18 cellular contexts compared by ENCODE assay signal in genomic region chr1:6686294-6686693, GRCh38. TPM values are rescaled to one million over a fixed set of nuclear protein-coding genes. Genes with fewer than 3 reads are reported as not detected.
DNase-seq lines count a peak whose midpoint lies in the region; ATAC-seq and TF ChIP-seq lines count a peak whose summit lies in the region.
"Had no signal": no experiment of that assay in that cellular context is flagged by ENCODE, and none has a peak within 500 bp of the region (broad histone marks: within the 10 kb centered on the region; RNA-seq: fewer than 3 reads in every experiment).

No MANE protein-coding gene starts in this region.

- H3K9me3 ChIP-seq in SK-N-SH = no peaks in the 10 kb centered on the region

- CTCF ChIA-PET in SK-N-SH (lab: Yijun Ruan, JAX) = interaction anchor here (1.1 to 2.5 kb wide), 4 partner anchors 8 to 26 kb away, joined by 3 to 20 read pairs (median 4); partner anchors contain the start of gene DNAJC11

- peak overlapping the region; percentile 25; the same call in 1 of the 2 replicates for H2AFZ ChIP-seq in SK-N-SH (ENCODE audit: low read depth)

- ATAC-seq in HG02763 (IDR thresholded peaks at IDR 0.05; ENCODE audit: unreplicated experiment) = no peak
- ATAC-seq: activated CD4-positive, CD25-positive, alpha-beta regulatory T cell treated with anti-CD3 and anti-CD28 coated beads, Interleukin-2, amount 50 U/mL, for 24 hours; activated T-helper 17 cell treated with anti-CD3 and anti-CD28 coated beads, Interleukin-2, amount 50 U/mL, for 72 hours; GM12878; stimulated activated naive CD8-positive, alpha-beta T cell treated with anti-CD3 and anti-CD28 coated beads, Interleukin-15, amount 100 ng/mL, for 72 hours had no signal

- peaks cover 26% of the 10 kb centered on the region for H3F3A ChIP-seq in SK-N-SH (replicated peaks; ENCODE audit: insufficient read depth)

- peak overlapping the region in 1 of 2 experiments; percentile 39; a peak in 1 of 4 replicates for H3K4me3 ChIP-seq in SK-N-SH (ENCODE audit: low read depth in 2 of 2, low read length in 1 of 2)
- H3K4me3 ChIP-seq: GM12878 had no signal

- peaks cover 2 to 9% of the 10 kb centered on the region in 2 experiments; a peak in 2 of 4 replicates for H3K4me1 ChIP-seq in SK-N-SH (ENCODE audit: control insufficient read depth in 1 of 2, insufficient read depth in 2 of 2, low read depth in 1 of 2, low read length in 1 of 2)

- TF ChIP-seq EP300 in SK-N-SH (IDR thresholded peaks at IDR 0.05; ENCODE audit: borderline replicate concordance in 1 of 2, low read depth in 1 of 2, low read length in 1 of 2) = no peak

- no peak for TF ChIP-seq RAD21 in SK-N-SH (IDR thresholded peaks at IDR 0.05; ENCODE audit: low read length)

- H4K20me1 ChIP-seq in SK-N-SH (ENCODE audit: insufficient read depth) = no peaks in the 10 kb centered on the region

- no peak for TF ChIP-seq CTCF in SK-N-SH (IDR thresholded peaks at IDR 0.05)

- H3K79me2 ChIP-seq in SK-N-SH (ENCODE audit: insufficient read depth) = peaks cover 85% of the 10 kb centered on the region

- H3K27ac ChIP-seq in SK-N-SH (ENCODE audit: low read depth in 2 of 2, low read length in 1 of 2) = peak overlapping the region in 1 of 2 experiments; percentile 59; a peak in 2 of 4 replicates

- H3K27me3 ChIP-seq in SK-N-SH (ENCODE audit: insufficient read depth) = no peaks in the 10 kb centered on the region

- peak; percentile 20 for DNase-seq in AG20443 (ENCODE audit: low spot score)
- DNase-seq in SK-N-SH = no peak
- peak; percentile 12 for DNase-seq in fibroblast of peridontal ligament (ENCODE audit: extremely low read depth)
- DNase-seq in mesenteric fat pad (ENCODE audit: low spot score) = peak; percentile 30
- DNase-seq in HT-29 (ENCODE audit: low spot score) = no peak
- no peak for DNase-seq in SIG-M5 treated with dmso at 0.1 percent for 504 hours (lab: John Stamatoyannopoulos, UW; ENCODE audit: unreplicated experiment)
- no peak for DNase-seq in anterior cingulate cortex (lab: John Stamatoyannopoulos, UW)
- DNase-seq: cerebellar nuclear complex; Kasumi-1; kidney glomerular epithelial cell; NCI-H1417 treated with DMSO at 0.1 percent for 48 hours; NK-92 treated with Interleukin-12 subunit alpha and Interleukin-12 subunit beta, amount 100 ng/mL, for 24 hours; SHP77; stimulated activated naive CD8-positive, alpha-beta T cell treated with anti-CD3 and anti-CD28 coated beads, Interleukin-15, amount 100 ng/mL, for 72 hours had no signal

- no peaks in the 10 kb centered on the region for H3K9me2 ChIP-seq in SK-N-SH

- H3K9ac ChIP-seq in SK-N-SH = peak overlapping the region; percentile 36; the same call in 1 of the 2 replicates

- no peaks in the 10 kb centered on the region for H3K36me3 ChIP-seq in SK-N-SH (replicated peaks in 1 of 2; ENCODE audit: control insufficient read depth in 1 of 2, insufficient read depth in 2 of 2, low read length in 1 of 2)

- POLR2A ChIA-PET in SK-N-SH (lab: Yijun Ruan, JAX) = no interaction called here

- peak overlapping the region; percentile 50; the same call in 1 of the 2 replicates for H3K4me2 ChIP-seq in SK-N-SH

TF ChIP-seq in SK-N-SH, 30 proteins besides CTCF, POLR2A, EP300 and RAD21:
- TF ChIP-seq MEF2A (IDR thresholded peaks at IDR 0.05; ENCODE audit: borderline replicate concordance, low read depth) = no peak
- no peak for TF ChIP-seq RFX5 (IDR thresholded peaks at IDR 0.05; ENCODE audit: low read length)
- TF ChIP-seq IRF3 (IDR thresholded peaks at IDR 0.05; ENCODE audit: low read depth, low read length) = no peak
- TF ChIP-seq MXI1 (IDR thresholded peaks at IDR 0.05; ENCODE audit: low read depth, low read length) = no peak
- no peak for TF ChIP-seq PBX3 (IDR thresholded peaks at IDR 0.05)
- no peak for TF ChIP-seq SIN3A (IDR thresholded peaks at IDR 0.05; ENCODE audit: borderline replicate concordance, low read depth, low read length)
- TF ChIP-seq YY1 (IDR thresholded peaks at IDR 0.05; ENCODE audit: low read depth) = no peak
- TF ChIP-seq TCF12 (IDR thresholded peaks at IDR 0.05) = no peak
- no peak for TF ChIP-seq TAF1 (IDR thresholded peaks at IDR 0.05; ENCODE audit: borderline replicate concordance, low read depth, low read length)
- no peak for TF ChIP-seq FOSL2 (IDR thresholded peaks at IDR 0.05; ENCODE audit: borderline replicate concordance, low read depth)
- no peak for TF ChIP-seq ZBTB33 (IDR thresholded peaks at IDR 0.05; ENCODE audit: borderline replicate concordance, low read depth)
- TF ChIP-seq CHD2 (IDR thresholded peaks at IDR 0.05; ENCODE audit: low read length, partially characterized antibody) = no peak
- TF ChIP-seq RXRA (IDR thresholded peaks at IDR 0.05; ENCODE audit: borderline replicate concordance, low read depth) = no peak
- TF ChIP-seq FOXM1 (IDR thresholded peaks at IDR 0.05; ENCODE audit: low read depth) = no peak

RNA-seq across cellular contexts. Expression of gene DNAJC11, which starts 15.3 kb away (rescaled TPM):
- 35.5 and 38.2 TPM in 2 replicates for polyA plus RNA-seq in SK-N-SH (2012; rRNA removed)
- 29.5 and 29.9 TPM in 2 replicates for polyA plus RNA-seq in SK-N-SH (2012; cell fraction: cytosol; rRNA removed)
- 71.0 and 76.7 TPM in 2 replicates for polyA plus RNA-seq in SK-N-SH (2012; cell fraction: nucleus; rRNA removed)
- 42.4 TPM for total RNA-seq in mesenteric fat pad
- 48.2 and 64.3 TPM in 2 replicates for total RNA-seq in HT-29 (2014; rRNA removed; shearing (Covaris generic))

Comparison
In these comparisons a context has a peak if more than half of its experiments do, and no peak if none do; other contexts are left out.
1. DNase-seq: peak in AG20443 (single experiment), fibroblast of peridontal ligament (single experiment) and mesenteric fat pad (single experiment); none in SK-N-SH (single experiment), HT-29 (single experiment), SIG-M5 treated with dmso at 0.1 percent for 504 hours (single experiment) and anterior cingulate cortex (0 of 58).